ENCODE assay signal across 8 cellular contexts in genomic region chr10:48506147-48506917, GRCh38.
DNase-seq lines count a peak whose midpoint lies in the region; ATAC-seq and TF ChIP-seq lines count a peak whose summit lies in the region.

No MANE protein-coding gene starts in this region.

- H3K36me3 ChIP-seq in H7 (replicated peaks; ENCODE audit: control insufficient read depth, insufficient read depth, low read length) (no peaks in the 10 kb centered on the region), SJSA1 (no peaks in the 10 kb centered on the region)

- H3K27me3 ChIP-seq in H7 (ENCODE audit: control insufficient read depth, insufficient read depth, low read length) (no peaks in the 10 kb centered on the region), SJSA1 (replicated peaks) (no peaks in the 10 kb centered on the region)

- DNase-seq in CMK (ENCODE audit: low read depth), result peak; percentile 60
- peak; percentile 28 for DNase-seq in H7
- peak; percentile 35 to 74 for DNase-seq in SJSA1 (ENCODE audit: low read depth in 1 of 2, low spot score in 2 of 2)
- no peak for DNase-seq in glutamatergic neuron
- no peak for DNase-seq in NCI-H187 (lab: John Stamatoyannopoulos, UW)
- no peak for DNase-seq in KG1 (lab: John Stamatoyannopoulos, UW)

- H3K27ac ChIP-seq in SJSA1, result no peak overlapping the region

- H3K4me1 Mint-ChIP-seq in glutamatergic neuron (ENCODE audit: low read depth, unreplicated experiment), result peaks cover 9% of the 10 kb centered on the region

- no peaks in the 10 kb centered on the region for H3K4me1 ChIP-seq in SJSA1 (replicated peaks)

- no peak for TF ChIP-seq CTCF in glutamatergic neuron (IDR thresholded peaks at IDR 0.05; ENCODE audit: partially characterized antibody, unreplicated experiment)

- H3K9me3 Mint-ChIP-seq in glutamatergic neuron (ENCODE audit: unreplicated experiment), result no peaks in the 10 kb centered on the region

- no peak overlapping the region for H3K4me3 ChIP-seq in H7 (ENCODE audit: insufficient read depth, low read depth, low read length)
- H3K4me3 ChIP-seq in SJSA1, result no peak overlapping the region

- H3K27me3 Mint-ChIP-seq in glutamatergic neuron (ENCODE audit: unreplicated experiment), result no peaks in the 10 kb centered on the region

- H3K9me3 ChIP-seq in SJSA1 (replicated peaks), result no peaks in the 10 kb centered on the region

- ATAC-seq in HG02938 (IDR thresholded peaks at IDR 0.05; ENCODE audit: unreplicated experiment), result no peak
- ATAC-seq in HG02884 (IDR thresholded peaks at IDR 0.05; ENCODE audit: unreplicated experiment), result no peak

- H3K36me3 Mint-ChIP-seq in glutamatergic neuron (ENCODE audit: unreplicated experiment), result no peaks in the 10 kb centered on the region

- H3K4me3 Mint-ChIP-seq in glutamatergic neuron (ENCODE audit: unreplicated experiment), result no peak overlapping the region

- peak overlapping the region; percentile 5 for H3K27ac Mint-ChIP-seq in glutamatergic neuron (ENCODE audit: unreplicated experiment)

Comparison
In these comparisons a context has a peak if more than half of its experiments do, and no peak if none do; other contexts are left out.
1. DNase-seq: peak in CMK (single experiment), H7 (single experiment) and SJSA1 (2 of 2); none in glutamatergic neuron (single experiment), NCI-H187 (0 of 2) and KG1 (single experiment).